8 cellular contexts compared by ENCODE assay signal in genomic region chr6:16238057-16238657, GRCh38. TPM values are rescaled to one million over a fixed set of nuclear protein-coding genes. Genes with fewer than 3 reads are reported as not detected.
DNase-seq lines count a peak whose midpoint lies in the region; ATAC-seq and TF ChIP-seq lines count a peak whose summit lies in the region.

GMPR (plus strand) TSS chr6:16238587; CDS start chr6:16238694, 107 bp downstream.

- peak within 1 kb of the TSS; percentile 55 to 68 (median 63) for H3K27ac ChIP-seq in right lobe of liver

- H3K27me3 ChIP-seq in right lobe of liver = no peaks in the 10 kb centered on the region

- intact Hi-C loops in right lobe of liver (cut with DNase I) = no loop called here

- H3K36me3 ChIP-seq in right lobe of liver = no peaks in the 10 kb centered on the region

- H3K9me3 ChIP-seq in right lobe of liver = no peaks in the 10 kb centered on the region

- peak; percentile 51 for DNase-seq in ELF-1 (ENCODE audit: low read depth, low spot score)
- DNase-seq in H4 (ENCODE audit: low spot score) = peak; percentile 31
- peak; percentile 78 for DNase-seq in NCI-H146 (lab: John Stamatoyannopoulos, UW)
- DNase-seq in activated CD4-positive, alpha-beta T cell treated with anti-CD3 and anti-CD28 coated beads, Interleukin-2, amount 50 U/mL, for 24 hours (ENCODE audit: low read depth in 1 of 2, low spot score in 1 of 2) = peak; percentile 27 to 46
- DNase-seq in dermis microvascular lymphatic vessel endothelial cell (ENCODE audit: low read depth in 2 of 2) = peak in 1 of 2 donors; percentile 85
- peak; percentile 90 to 91 (median 90) for DNase-seq in right lobe of liver
- peak; percentile 52 to 56 for DNase-seq in stimulated activated CD4-positive, alpha-beta T cell treated with anti-CD3 and anti-CD28 coated beads, Interleukin-4, amount 100 ng/mL, for 48 hours (ENCODE audit: low read depth in 2 of 2)
- no peak for DNase-seq in NCI-H2107 (lab: John Stamatoyannopoulos, UW)

- H3K4me3 ChIP-seq in right lobe of liver = peak within 1 kb of the TSS; percentile 59 to 67 (median 61)

- peak; percentile 26 for TF ChIP-seq POLR2A in right lobe of liver (IDR thresholded peaks at IDR 0.05)

- peaks cover 0 to 26% (median 3%) of the 10 kb centered on the region in 4 donors for H3K4me1 ChIP-seq in right lobe of liver

- peak; percentile 80 to 91 (median 88) for ATAC-seq in right lobe of liver

- no peak for TF ChIP-seq CTCF in right lobe of liver (IDR thresholded peaks at IDR 0.05)

- WGBS in right lobe of liver (ENCODE audit: insufficient coverage, low coverage, low lambda C conversion rate, missing lambda C conversion rate) = 20% methylated on average over 12 of the region's 56 CpGs

RNA-seq across cellular contexts. Expression of gene GMPR, which starts in this region (rescaled TPM):
- 8.9 and 11.5 TPM in 2 replicates for total RNA-seq in H4 (2014; rRNA removed; shearing (Covaris generic))
- total RNA-seq in dermis microvascular lymphatic vessel endothelial cell = 10.9 and 13.6 TPM in 2 replicates
- 1 to 10 TPM; 3.7 to 6.5 (median 4.9) TPM for total RNA-seq in right lobe of liver
